1 cellular context compared by ENCODE assay signal in the genomic region with DNA sequence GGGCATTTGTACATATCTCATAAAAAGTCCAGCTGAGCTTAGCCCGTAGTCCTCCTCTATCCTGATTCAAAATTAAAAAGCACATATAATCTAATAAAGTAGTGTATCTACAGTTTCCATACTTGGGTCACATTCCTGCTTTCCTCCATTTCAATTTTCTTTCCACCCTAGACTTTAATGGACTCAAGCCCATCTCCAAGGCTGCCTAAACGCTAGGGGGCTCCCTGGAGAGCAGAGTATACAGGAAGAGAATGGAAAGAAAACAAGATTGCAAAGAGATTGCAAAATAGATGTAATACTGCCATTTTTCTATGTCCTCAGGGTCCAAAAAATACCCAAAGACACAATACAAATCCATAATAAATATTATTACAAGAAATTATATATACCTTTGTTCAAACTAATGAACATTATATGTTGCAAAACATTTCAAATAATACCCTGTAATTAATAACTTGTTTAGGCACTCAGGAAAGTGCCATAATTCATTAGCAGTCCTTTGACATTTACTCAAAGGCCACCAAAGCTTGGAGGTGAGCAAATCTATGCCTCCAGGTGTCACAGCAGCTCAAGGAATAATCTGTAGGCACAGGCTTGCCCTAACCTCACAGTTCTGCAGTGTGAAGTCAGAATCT.
TF ChIP-seq lines count a peak whose summit lies in the region.

No MANE protein-coding gene starts in this region.

TF ChIP-seq in HepG2, 621 proteins besides CTCF, POLR2A, EP300 and RAD21 (continued from another document and continues in another):
- TF ChIP-seq YEATS2 (CRISPR knock-in tag; IDR thresholded peaks at IDR 0.05; ENCODE audit: borderline replicate concordance): peak; percentile 52; the same call in 1 of the 2 replicates
- TF ChIP-seq ZSCAN12 (CRISPR knock-in tag; IDR thresholded peaks at IDR 0.05): no peak
- TF ChIP-seq FOXP1 (IDR thresholded peaks at IDR 0.05): peak; percentile 67; the same call in 1 of the 2 replicates
- TF ChIP-seq FOXP1 (CRISPR knock-in tag; IDR thresholded peaks at IDR 0.05): peak; percentile 86
- TF ChIP-seq JDP2 (CRISPR knock-in tag; IDR thresholded peaks at IDR 0.05; ENCODE audit: borderline replicate concordance): no peak
- TF ChIP-seq, protein P1, sequence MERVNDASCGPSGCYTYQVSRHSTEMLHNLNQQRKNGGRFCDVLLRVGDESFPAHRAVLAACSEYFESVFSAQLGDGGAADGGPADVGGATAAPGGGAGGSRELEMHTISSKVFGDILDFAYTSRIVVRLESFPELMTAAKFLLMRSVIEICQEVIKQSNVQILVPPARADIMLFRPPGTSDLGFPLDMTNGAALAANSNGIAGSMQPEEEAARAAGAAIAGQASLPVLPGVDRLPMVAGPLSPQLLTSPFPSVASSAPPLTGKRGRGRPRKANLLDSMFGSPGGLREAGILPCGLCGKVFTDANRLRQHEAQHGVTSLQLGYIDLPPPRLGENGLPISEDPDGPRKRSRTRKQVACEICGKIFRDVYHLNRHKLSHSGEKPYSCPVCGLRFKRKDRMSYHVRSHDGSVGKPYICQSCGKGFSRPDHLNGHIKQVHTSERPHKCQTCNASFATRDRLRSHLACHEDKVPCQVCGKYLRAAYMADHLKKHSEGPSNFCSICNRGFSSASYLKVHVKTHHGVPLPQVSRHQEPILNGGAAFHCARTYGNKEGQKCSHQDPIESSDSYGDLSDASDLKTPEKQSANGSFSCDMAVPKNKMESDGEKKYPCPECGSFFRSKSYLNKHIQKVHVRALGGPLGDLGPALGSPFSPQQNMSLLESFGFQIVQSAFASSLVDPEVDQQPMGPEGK (CRISPR knock-in tag; IDR thresholded peaks at IDR 0.05): 0 out of 2 replicates have a peak, but pooled peaks have one; percentile 46
- TF ChIP-seq, protein P2, sequence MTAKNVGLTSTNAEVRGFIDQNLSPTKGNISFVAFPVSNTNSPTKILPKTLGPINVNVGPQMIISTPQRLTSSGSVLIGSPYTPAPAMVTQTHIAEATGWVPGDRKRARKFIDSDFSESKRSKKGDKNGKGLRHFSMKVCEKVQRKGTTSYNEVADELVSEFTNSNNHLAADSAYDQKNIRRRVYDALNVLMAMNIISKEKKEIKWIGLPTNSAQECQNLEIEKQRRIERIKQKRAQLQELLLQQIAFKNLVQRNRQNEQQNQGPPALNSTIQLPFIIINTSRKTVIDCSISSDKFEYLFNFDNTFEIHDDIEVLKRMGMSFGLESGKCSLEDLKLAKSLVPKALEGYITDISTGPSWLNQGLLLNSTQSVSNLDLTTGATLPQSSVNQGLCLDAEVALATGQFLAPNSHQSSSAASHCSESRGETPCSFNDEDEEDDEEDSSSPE (CRISPR knock-in tag; IDR thresholded peaks at IDR 0.05): 0 out of 2 replicates have a peak, but pooled peaks have one; percentile 35
- TF ChIP-seq, protein P3, sequence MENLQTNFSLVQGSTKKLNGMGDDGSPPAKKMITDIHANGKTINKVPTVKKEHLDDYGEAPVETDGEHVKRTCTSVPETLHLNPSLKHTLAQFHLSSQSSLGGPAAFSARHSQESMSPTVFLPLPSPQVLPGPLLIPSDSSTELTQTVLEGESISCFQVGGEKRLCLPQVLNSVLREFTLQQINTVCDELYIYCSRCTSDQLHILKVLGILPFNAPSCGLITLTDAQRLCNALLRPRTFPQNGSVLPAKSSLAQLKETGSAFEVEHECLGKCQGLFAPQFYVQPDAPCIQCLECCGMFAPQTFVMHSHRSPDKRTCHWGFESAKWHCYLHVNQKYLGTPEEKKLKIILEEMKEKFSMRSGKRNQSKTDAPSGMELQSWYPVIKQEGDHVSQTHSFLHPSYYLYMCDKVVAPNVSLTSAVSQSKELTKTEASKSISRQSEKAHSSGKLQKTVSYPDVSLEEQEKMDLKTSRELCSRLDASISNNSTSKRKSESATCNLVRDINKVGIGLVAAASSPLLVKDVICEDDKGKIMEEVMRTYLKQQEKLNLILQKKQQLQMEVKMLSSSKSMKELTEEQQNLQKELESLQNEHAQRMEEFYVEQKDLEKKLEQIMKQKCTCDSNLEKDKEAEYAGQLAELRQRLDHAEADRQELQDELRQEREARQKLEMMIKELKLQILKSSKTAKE (CRISPR knock-in tag; IDR thresholded peaks at IDR 0.05; ENCODE audit: borderline replicate concordance): no peak
- TF ChIP-seq KLF16 (CRISPR knock-in tag; IDR thresholded peaks at IDR 0.05): peak in 1 of 2 experiments; percentile 74; a peak in 1 of 4 replicates
- no peak for TF ChIP-seq NR2F6 (IDR thresholded peaks at IDR 0.05)
- no peak for TF ChIP-seq NR2F6 (CRISPR knock-in tag; IDR thresholded peaks at IDR 0.05)
- peak; percentile 94 for TF ChIP-seq CEBPB (IDR thresholded peaks at IDR 0.05; ENCODE audit: borderline replicate concordance, low read depth, low read length)
- TF ChIP-seq ZNF331 (CRISPR knock-in tag; IDR thresholded peaks at IDR 0.05): peak; percentile 66; the same call in 1 of the 2 replicates
- TF ChIP-seq SAP130 (CRISPR knock-in tag; IDR thresholded peaks at IDR 0.05; ENCODE audit: low read depth): peak; percentile 73
- TF ChIP-seq, protein P4, sequence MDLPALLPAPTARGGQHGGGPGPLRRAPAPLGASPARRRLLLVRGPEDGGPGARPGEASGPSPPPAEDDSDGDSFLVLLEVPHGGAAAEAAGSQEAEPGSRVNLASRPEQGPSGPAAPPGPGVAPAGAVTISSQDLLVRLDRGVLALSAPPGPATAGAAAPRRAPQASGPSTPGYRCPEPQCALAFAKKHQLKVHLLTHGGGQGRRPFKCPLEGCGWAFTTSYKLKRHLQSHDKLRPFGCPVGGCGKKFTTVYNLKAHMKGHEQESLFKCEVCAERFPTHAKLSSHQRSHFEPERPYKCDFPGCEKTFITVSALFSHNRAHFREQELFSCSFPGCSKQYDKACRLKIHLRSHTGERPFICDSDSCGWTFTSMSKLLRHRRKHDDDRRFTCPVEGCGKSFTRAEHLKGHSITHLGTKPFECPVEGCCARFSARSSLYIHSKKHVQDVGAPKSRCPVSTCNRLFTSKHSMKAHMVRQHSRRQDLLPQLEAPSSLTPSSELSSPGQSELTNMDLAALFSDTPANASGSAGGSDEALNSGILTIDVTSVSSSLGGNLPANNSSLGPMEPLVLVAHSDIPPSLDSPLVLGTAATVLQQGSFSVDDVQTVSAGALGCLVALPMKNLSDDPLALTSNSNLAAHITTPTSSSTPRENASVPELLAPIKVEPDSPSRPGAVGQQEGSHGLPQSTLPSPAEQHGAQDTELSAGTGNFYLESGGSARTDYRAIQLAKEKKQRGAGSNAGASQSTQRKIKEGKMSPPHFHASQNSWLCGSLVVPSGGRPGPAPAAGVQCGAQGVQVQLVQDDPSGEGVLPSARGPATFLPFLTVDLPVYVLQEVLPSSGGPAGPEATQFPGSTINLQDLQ (CRISPR knock-in tag; IDR thresholded peaks at IDR 0.05): no peak
- TF ChIP-seq KAT8 (CRISPR knock-in tag; IDR thresholded peaks at IDR 0.05): peak; percentile 87
- TF ChIP-seq TCF7L2 (IDR thresholded peaks at IDR 0.05; ENCODE audit: low read depth, low read length): no peak
- TF ChIP-seq SRF (IDR thresholded peaks at IDR 0.05; ENCODE audit: low read depth, low read length): 0 out of 2 replicates have a peak, but pooled peaks have one; percentile 22
- TF ChIP-seq, protein P5, sequence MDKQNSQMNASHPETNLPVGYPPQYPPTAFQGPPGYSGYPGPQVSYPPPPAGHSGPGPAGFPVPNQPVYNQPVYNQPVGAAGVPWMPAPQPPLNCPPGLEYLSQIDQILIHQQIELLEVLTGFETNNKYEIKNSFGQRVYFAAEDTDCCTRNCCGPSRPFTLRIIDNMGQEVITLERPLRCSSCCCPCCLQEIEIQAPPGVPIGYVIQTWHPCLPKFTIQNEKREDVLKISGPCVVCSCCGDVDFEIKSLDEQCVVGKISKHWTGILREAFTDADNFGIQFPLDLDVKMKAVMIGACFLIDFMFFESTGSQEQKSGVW (CRISPR knock-in tag; IDR thresholded peaks at IDR 0.05; ENCODE audit: borderline replicate concordance): no peak
- no peak for TF ChIP-seq ZFP1 (CRISPR knock-in tag; IDR thresholded peaks at IDR 0.05)
- TF ChIP-seq HES4 (CRISPR knock-in tag; IDR thresholded peaks at IDR 0.05; ENCODE audit: borderline replicate concordance): no peak
- TF ChIP-seq ZMYM4 (CRISPR knock-in tag; IDR thresholded peaks at IDR 0.05): peak; percentile 67; the same call in 1 of the 2 replicates
- TF ChIP-seq TBL1XR1 (IDR thresholded peaks at IDR 0.05; ENCODE audit: borderline replicate concordance, low read length, partially characterized antibody): no peak
- TF ChIP-seq, protein P6, sequence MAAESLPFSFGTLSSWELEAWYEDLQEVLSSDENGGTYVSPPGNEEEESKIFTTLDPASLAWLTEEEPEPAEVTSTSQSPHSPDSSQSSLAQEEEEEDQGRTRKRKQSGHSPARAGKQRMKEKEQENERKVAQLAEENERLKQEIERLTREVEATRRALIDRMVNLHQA (CRISPR knock-in tag; IDR thresholded peaks at IDR 0.05): peak; percentile 59; the same call in 1 of the 2 replicates
- TF ChIP-seq ELF3 (CRISPR knock-in tag; IDR thresholded peaks at IDR 0.05): peak; percentile 80
- TF ChIP-seq, protein P7, sequence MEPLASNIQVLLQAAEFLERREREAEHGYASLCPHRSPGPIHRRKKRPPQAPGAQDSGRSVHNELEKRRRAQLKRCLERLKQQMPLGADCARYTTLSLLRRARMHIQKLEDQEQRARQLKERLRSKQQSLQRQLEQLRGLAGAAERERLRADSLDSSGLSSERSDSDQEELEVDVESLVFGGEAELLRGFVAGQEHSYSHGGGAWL (CRISPR knock-in tag; IDR thresholded peaks at IDR 0.05): no peak
- TF ChIP-seq FOXO1 (CRISPR knock-in tag; IDR thresholded peaks at IDR 0.05): peak; percentile 64; the same call in 1 of the 2 replicates
- TF ChIP-seq ZNF367 (CRISPR knock-in tag; IDR thresholded peaks at IDR 0.05; ENCODE audit: borderline replicate concordance): no peak
- TF ChIP-seq, protein P8, sequence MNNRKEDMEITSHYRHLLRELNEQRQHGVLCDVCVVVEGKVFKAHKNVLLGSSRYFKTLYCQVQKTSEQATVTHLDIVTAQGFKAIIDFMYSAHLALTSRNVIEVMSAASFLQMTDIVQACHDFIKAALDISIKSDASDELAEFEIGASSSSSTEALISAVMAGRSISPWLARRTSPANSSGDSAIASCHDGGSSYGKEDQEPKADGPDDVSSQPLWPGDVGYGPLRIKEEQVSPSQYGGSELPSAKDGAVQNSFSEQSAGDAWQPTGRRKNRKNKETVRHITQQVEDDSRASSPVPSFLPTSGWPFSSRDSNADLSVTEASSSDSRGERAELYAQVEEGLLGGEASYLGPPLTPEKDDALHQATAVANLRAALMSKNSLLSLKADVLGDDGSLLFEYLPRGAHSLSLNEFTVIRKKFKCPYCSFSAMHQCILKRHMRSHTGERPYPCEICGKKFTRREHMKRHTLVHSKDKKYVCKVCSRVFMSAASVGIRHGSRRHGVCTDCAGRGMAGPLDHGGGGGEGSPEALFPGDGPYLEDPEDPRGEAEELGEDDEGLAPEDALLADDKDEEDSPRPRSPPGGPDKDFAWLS (CRISPR knock-in tag; IDR thresholded peaks at IDR 0.05; ENCODE audit: borderline replicate concordance): no peak
- TF ChIP-seq ZMYM2 (CRISPR knock-in tag; IDR thresholded peaks at IDR 0.05): no peak
- TF ChIP-seq SOX13 (IDR thresholded peaks at IDR 0.05): no peak
- TF ChIP-seq SOX13 (CRISPR knock-in tag; conservative IDR thresholded peaks at IDR 0.05 in 1 of 2, IDR thresholded peaks at IDR 0.05 in 1 of 2): peak in 1 of 2 experiments; percentile 67; a peak in 2 of 4 replicates
- peak; percentile 54; the same call in 1 of the 2 replicates for TF ChIP-seq ZNF264 (CRISPR knock-in tag; IDR thresholded peaks at IDR 0.05)
- TF ChIP-seq SALL2 (CRISPR knock-in tag; IDR thresholded peaks at IDR 0.05): no peak
- no peak for TF ChIP-seq ZBTB42 (CRISPR knock-in tag; IDR thresholded peaks at IDR 0.05)
- TF ChIP-seq, protein P9, sequence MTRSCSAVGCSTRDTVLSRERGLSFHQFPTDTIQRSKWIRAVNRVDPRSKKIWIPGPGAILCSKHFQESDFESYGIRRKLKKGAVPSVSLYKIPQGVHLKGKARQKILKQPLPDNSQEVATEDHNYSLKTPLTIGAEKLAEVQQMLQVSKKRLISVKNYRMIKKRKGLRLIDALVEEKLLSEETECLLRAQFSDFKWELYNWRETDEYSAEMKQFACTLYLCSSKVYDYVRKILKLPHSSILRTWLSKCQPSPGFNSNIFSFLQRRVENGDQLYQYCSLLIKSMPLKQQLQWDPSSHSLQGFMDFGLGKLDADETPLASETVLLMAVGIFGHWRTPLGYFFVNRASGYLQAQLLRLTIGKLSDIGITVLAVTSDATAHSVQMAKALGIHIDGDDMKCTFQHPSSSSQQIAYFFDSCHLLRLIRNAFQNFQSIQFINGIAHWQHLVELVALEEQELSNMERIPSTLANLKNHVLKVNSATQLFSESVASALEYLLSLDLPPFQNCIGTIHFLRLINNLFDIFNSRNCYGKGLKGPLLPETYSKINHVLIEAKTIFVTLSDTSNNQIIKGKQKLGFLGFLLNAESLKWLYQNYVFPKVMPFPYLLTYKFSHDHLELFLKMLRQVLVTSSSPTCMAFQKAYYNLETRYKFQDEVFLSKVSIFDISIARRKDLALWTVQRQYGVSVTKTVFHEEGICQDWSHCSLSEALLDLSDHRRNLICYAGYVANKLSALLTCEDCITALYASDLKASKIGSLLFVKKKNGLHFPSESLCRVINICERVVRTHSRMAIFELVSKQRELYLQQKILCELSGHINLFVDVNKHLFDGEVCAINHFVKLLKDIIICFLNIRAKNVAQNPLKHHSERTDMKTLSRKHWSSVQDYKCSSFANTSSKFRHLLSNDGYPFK (CRISPR knock-in tag; IDR thresholded peaks at IDR 0.05; ENCODE audit: borderline replicate concordance): no peak
- TF ChIP-seq TGIF2 (CRISPR knock-in tag; IDR thresholded peaks at IDR 0.05): 0 out of 2 replicates have a peak, but pooled peaks have one; percentile 30
- no peak for TF ChIP-seq KLF11 (CRISPR knock-in tag; IDR thresholded peaks at IDR 0.05)
- no peak for TF ChIP-seq ZNF343 (CRISPR knock-in tag; IDR thresholded peaks at IDR 0.05)
- TF ChIP-seq, protein P10, sequence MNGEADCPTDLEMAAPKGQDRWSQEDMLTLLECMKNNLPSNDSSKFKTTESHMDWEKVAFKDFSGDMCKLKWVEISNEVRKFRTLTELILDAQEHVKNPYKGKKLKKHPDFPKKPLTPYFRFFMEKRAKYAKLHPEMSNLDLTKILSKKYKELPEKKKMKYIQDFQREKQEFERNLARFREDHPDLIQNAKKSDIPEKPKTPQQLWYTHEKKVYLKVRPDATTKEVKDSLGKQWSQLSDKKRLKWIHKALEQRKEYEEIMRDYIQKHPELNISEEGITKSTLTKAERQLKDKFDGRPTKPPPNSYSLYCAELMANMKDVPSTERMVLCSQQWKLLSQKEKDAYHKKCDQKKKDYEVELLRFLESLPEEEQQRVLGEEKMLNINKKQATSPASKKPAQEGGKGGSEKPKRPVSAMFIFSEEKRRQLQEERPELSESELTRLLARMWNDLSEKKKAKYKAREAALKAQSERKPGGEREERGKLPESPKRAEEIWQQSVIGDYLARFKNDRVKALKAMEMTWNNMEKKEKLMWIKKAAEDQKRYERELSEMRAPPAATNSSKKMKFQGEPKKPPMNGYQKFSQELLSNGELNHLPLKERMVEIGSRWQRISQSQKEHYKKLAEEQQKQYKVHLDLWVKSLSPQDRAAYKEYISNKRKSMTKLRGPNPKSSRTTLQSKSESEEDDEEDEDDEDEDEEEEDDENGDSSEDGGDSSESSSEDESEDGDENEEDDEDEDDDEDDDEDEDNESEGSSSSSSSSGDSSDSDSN (CRISPR knock-in tag; IDR thresholded peaks at IDR 0.05): 0 out of 2 replicates have a peak, but pooled peaks have one; percentile 26
- TF ChIP-seq GFI1 (CRISPR knock-in tag; IDR thresholded peaks at IDR 0.05; ENCODE audit: borderline replicate concordance): peak; percentile 52; the same call in 1 of the 2 replicates
